ENCODE assay signal across 39 cellular contexts in genomic region chr3:143574933-143575332, GRCh38.
"Had no signal": no experiment of that assay in that cellular context is flagged by ENCODE, and none has a peak within 500 bp of the region (broad histone marks: within the 10 kb centered on the region; RNA-seq: fewer than 3 reads in every experiment).

No MANE protein-coding gene starts in this region.

- H3K27me3 Mint-ChIP-seq: activated naive CD4-positive, alpha-beta T cell treated with anti-CD3 and anti-CD28 coated beads, Interleukin-2, amount 10 ng/mL, durations not matched to agents 7 days and 5 days; activated naive CD4-positive, alpha-beta T cell treated with anti-CD3 and anti-CD28 coated beads, Interleukin-2, amount 50 U/mL, for 24 hours; activated naive CD8-positive, alpha-beta T cell; activated naive CD8-positive, alpha-beta T cell treated with anti-CD3 and anti-CD28 coated beads for 36 hours; activated naive CD8-positive, alpha-beta T cell treated with anti-CD3 and anti-CD28 coated beads, Interleukin-2, amount 10 ng/mL, durations not matched to agents 7 days and 5 days; activated naive CD8-positive, alpha-beta T cell treated with anti-CD3 and anti-CD28 coated beads, Interleukin-2, amount 50 U/mL, for 24 hours; activated T-helper 17 cell treated with anti-CD3 and anti-CD28 coated beads, Interleukin-2, amount 50 U/mL, for 72 hours; brain; central memory CD8-positive, alpha-beta T cell had no signal

- H3K4me3 ChIP-seq: adrenal gland, ascending aorta, body of pancreas, breast epithelium, cardiac muscle cell, colonic mucosa had no signal

- H3K4me1 Mint-ChIP-seq: activated naive CD4-positive, alpha-beta T cell treated with anti-CD3 and anti-CD28 coated beads, Interleukin-2, amount 10 ng/mL, durations not matched to agents 7 days and 5 days; activated naive CD4-positive, alpha-beta T cell treated with anti-CD3 and anti-CD28 coated beads, Interleukin-2, amount 50 U/mL, for 24 hours; activated naive CD8-positive, alpha-beta T cell treated with anti-CD3 and anti-CD28 coated beads for 36 hours; activated naive CD8-positive, alpha-beta T cell treated with anti-CD3 and anti-CD28 coated beads, Interleukin-2, amount 10 ng/mL, durations not matched to agents 7 days and 5 days; activated naive CD8-positive, alpha-beta T cell treated with anti-CD3 and anti-CD28 coated beads, Interleukin-2, amount 50 U/mL, for 24 hours; activated T-helper 17 cell treated with anti-CD3 and anti-CD28 coated beads, Interleukin-2, amount 50 U/mL, for 72 hours; central memory CD8-positive, alpha-beta T cell had no signal

- H3K27ac ChIP-seq: adrenal gland, ascending aorta, body of pancreas, brain microvascular endothelial cell, breast epithelium, cardiac muscle cell, colonic mucosa had no signal

- H3K9me3 ChIP-seq: adrenal gland, ascending aorta, body of pancreas, breast epithelium, colonic mucosa had no signal

- ATAC-seq: activated naive CD4-positive, alpha-beta T cell treated with anti-CD3 and anti-CD28 coated beads, Interleukin-2, amount 50 U/mL, for 72 hours; activated naive CD8-positive, alpha-beta T cell treated with anti-CD3 and anti-CD28 coated beads, Interleukin-2, amount 50 U/mL, for 24 hours; activated T-cell treated with anti-CD3 and anti-CD28 coated beads, Interleukin-2, amount 50 U/mL, for 72 hours; activated T-helper 17 cell treated with anti-CD3 and anti-CD28 coated beads, Interleukin-2, amount 50 U/mL, for 72 hours; body of pancreas had no signal

- H3K9me3 Mint-ChIP-seq: activated naive CD4-positive, alpha-beta T cell treated with anti-CD3 and anti-CD28 coated beads for 36 hours; activated naive CD4-positive, alpha-beta T cell treated with anti-CD3 and anti-CD28 coated beads, Interleukin-2, amount 10 ng/mL, durations not matched to agents 7 days and 5 days; activated naive CD4-positive, alpha-beta T cell treated with anti-CD3 and anti-CD28 coated beads, Interleukin-2, amount 50 U/mL, for 24 hours; activated naive CD4-positive, alpha-beta T cell treated with anti-CD3 and anti-CD28 coated beads, Interleukin-2, amount 50 U/mL, for 72 hours; activated naive CD8-positive, alpha-beta T cell treated with anti-CD3 and anti-CD28 coated beads for 36 hours; activated naive CD8-positive, alpha-beta T cell treated with anti-CD3 and anti-CD28 coated beads, Interleukin-2, amount 10 ng/mL, durations not matched to agents 7 days and 5 days; activated naive CD8-positive, alpha-beta T cell treated with anti-CD3 and anti-CD28 coated beads, Interleukin-2, amount 50 U/mL, for 24 hours; activated T-cell treated with anti-CD3 and anti-CD28 coated beads, Interleukin-2, amount 50 U/mL, for 72 hours; activated T-helper 1 cell treated with anti-CD3 and anti-CD28 coated beads, Interleukin-12 subunit alpha, Interleukin-12 subunit beta, Interleukin-2, Interleukin-4 antibody, amounts not matched to agents 30 ng/mL and 10 ng/mL and 1 ng/mL, durations not matched to agents 14 hours and 24 hours and 36 hours; activated T-helper 17 cell treated with anti-CD3 and anti-CD28 coated beads, Interleukin-2, amount 50 U/mL, for 72 hours; activated T-helper 2 cell treated with anti-CD3 and anti-CD28 coated beads, Interferon-gamma antibody, Interleukin-2, Interleukin-4, amounts not matched to agents 10 μg/mL and 5 μg/mL and 100 μg/mL, durations not matched to agents 14 hours and 24 hours and 36 hours; brain; central memory CD8-positive, alpha-beta T cell had no signal

- H3K36me3 ChIP-seq: adrenal gland, ascending aorta, brain microvascular endothelial cell, breast epithelium, cardiac muscle cell, colonic mucosa had no signal

- H3K27ac Mint-ChIP-seq: activated naive CD4-positive, alpha-beta T cell treated with anti-CD3 and anti-CD28 coated beads for 36 hours; activated naive CD4-positive, alpha-beta T cell treated with anti-CD3 and anti-CD28 coated beads, Interleukin-2, amount 10 ng/mL, durations not matched to agents 7 days and 5 days; activated naive CD4-positive, alpha-beta T cell treated with anti-CD3 and anti-CD28 coated beads, Interleukin-2, amount 50 U/mL, for 24 hours; activated naive CD8-positive, alpha-beta T cell; activated naive CD8-positive, alpha-beta T cell treated with anti-CD3 and anti-CD28 coated beads for 36 hours; activated naive CD8-positive, alpha-beta T cell treated with anti-CD3 and anti-CD28 coated beads, Interleukin-2, amount 10 ng/mL, durations not matched to agents 7 days and 5 days; activated naive CD8-positive, alpha-beta T cell treated with anti-CD3 and anti-CD28 coated beads, Interleukin-2, amount 50 U/mL, for 24 hours; activated T-cell treated with anti-CD3 and anti-CD28 coated beads, Interleukin-2, amount 50 U/mL, for 72 hours; activated T-helper 1 cell treated with anti-CD3 and anti-CD28 coated beads, Interleukin-12 subunit alpha, Interleukin-12 subunit beta, Interleukin-2, Interleukin-4 antibody, amounts not matched to agents 30 ng/mL and 10 ng/mL and 1 ng/mL, durations not matched to agents 14 hours and 24 hours and 36 hours; activated T-helper 17 cell treated with anti-CD3 and anti-CD28 coated beads, Interleukin-2, amount 50 U/mL, for 72 hours; activated T-helper 2 cell treated with anti-CD3 and anti-CD28 coated beads, Interferon-gamma antibody, Interleukin-2, Interleukin-4, amounts not matched to agents 10 μg/mL and 5 μg/mL and 100 μg/mL, durations not matched to agents 14 hours and 24 hours and 36 hours; brain had no signal

- H3K4me1 ChIP-seq: adrenal gland, ascending aorta, body of pancreas, breast epithelium, colonic mucosa had no signal

- H3K27me3 ChIP-seq: adrenal gland, ascending aorta, body of pancreas, brain microvascular endothelial cell, breast epithelium, cardiac muscle cell, colonic mucosa had no signal

- FAIRE-seq: astrocyte, bronchial epithelial cell, colon had no signal

- DNase-seq: activated effector memory CD4-positive, alpha-beta T cell treated with anti-CD3 and anti-CD28 coated beads, Interleukin-2, amount 50 U/mL, for 16 hours; activated effector memory CD4-positive, alpha-beta T cell treated with Interleukin-2 at 50 U/mL for 16 hours; activated gamma-delta T cell; activated gamma-delta T cell treated with Interleukin-2 at 50 U/mL for 16 hours; activated naive CD4-positive, alpha-beta T cell; activated naive CD4-positive, alpha-beta T cell treated with anti-CD3 and anti-CD28 coated beads for 36 hours; activated naive CD4-positive, alpha-beta T cell treated with anti-CD3 and anti-CD28 coated beads, Interleukin-2, amount 10 ng/mL, durations not matched to agents 7 days and 5 days; activated naive CD4-positive, alpha-beta T cell treated with anti-CD3 and anti-CD28 coated beads, Interleukin-2, amount 50 U/mL, for 16 hours; activated naive CD4-positive, alpha-beta T cell treated with Interleukin-2 at 50 U/mL for 16 hours; activated naive CD8-positive, alpha-beta T cell treated with anti-CD3 and anti-CD28 coated beads for 36 hours; activated naive CD8-positive, alpha-beta T cell treated with anti-CD3 and anti-CD28 coated beads, Interleukin-2, amount 10 ng/mL, durations not matched to agents 7 days and 5 days; activated naive CD8-positive, alpha-beta T cell treated with anti-CD3 and anti-CD28 coated beads, Interleukin-2, amount 50 U/mL, for 24 hours; activated T-cell treated with anti-CD3 and anti-CD28 coated beads, Interleukin-2, amount 50 U/mL, for 48 hours; activated T-cell treated with anti-CD3 and anti-CD28 coated beads, Interleukin-2, amount 50 U/mL, for 72 hours; adrenal gland; amniotic stem cell; amygdala; anterior cingulate cortex; aorta; body of pancreas; brain microvascular endothelial cell; caudate nucleus; central memory CD4-positive, alpha-beta T cell; cerebellar nuclear complex; colonic mucosa had no signal

- H3K36me3 Mint-ChIP-seq: activated naive CD8-positive, alpha-beta T cell treated with anti-CD3 and anti-CD28 coated beads, Interleukin-2, amount 10 ng/mL, durations not matched to agents 7 days and 5 days; brain had no signal

- H3K4me3 Mint-ChIP-seq: activated naive CD4-positive, alpha-beta T cell treated with anti-CD3 and anti-CD28 coated beads for 36 hours; activated naive CD4-positive, alpha-beta T cell treated with anti-CD3 and anti-CD28 coated beads, Interleukin-2, amount 10 ng/mL, durations not matched to agents 7 days and 5 days; activated naive CD4-positive, alpha-beta T cell treated with anti-CD3 and anti-CD28 coated beads, Interleukin-2, amount 50 U/mL, for 24 hours; activated naive CD8-positive, alpha-beta T cell; activated naive CD8-positive, alpha-beta T cell treated with anti-CD3 and anti-CD28 coated beads for 36 hours; activated naive CD8-positive, alpha-beta T cell treated with anti-CD3 and anti-CD28 coated beads, Interleukin-2, amount 10 ng/mL, durations not matched to agents 7 days and 5 days; activated naive CD8-positive, alpha-beta T cell treated with anti-CD3 and anti-CD28 coated beads, Interleukin-2, amount 50 U/mL, for 24 hours; activated T-cell treated with anti-CD3 and anti-CD28 coated beads, Interleukin-2, amount 50 U/mL, for 72 hours; activated T-helper 1 cell treated with anti-CD3 and anti-CD28 coated beads, Interleukin-12 subunit alpha, Interleukin-12 subunit beta, Interleukin-2, Interleukin-4 antibody, amounts not matched to agents 30 ng/mL and 10 ng/mL and 1 ng/mL, durations not matched to agents 14 hours and 24 hours and 36 hours; activated T-helper 17 cell treated with anti-CD3 and anti-CD28 coated beads, Interleukin-2, amount 50 U/mL, for 72 hours; brain; central memory CD8-positive, alpha-beta T cell had no signal
